18 cellular contexts compared by ENCODE assay signal in the genomic region with DNA sequence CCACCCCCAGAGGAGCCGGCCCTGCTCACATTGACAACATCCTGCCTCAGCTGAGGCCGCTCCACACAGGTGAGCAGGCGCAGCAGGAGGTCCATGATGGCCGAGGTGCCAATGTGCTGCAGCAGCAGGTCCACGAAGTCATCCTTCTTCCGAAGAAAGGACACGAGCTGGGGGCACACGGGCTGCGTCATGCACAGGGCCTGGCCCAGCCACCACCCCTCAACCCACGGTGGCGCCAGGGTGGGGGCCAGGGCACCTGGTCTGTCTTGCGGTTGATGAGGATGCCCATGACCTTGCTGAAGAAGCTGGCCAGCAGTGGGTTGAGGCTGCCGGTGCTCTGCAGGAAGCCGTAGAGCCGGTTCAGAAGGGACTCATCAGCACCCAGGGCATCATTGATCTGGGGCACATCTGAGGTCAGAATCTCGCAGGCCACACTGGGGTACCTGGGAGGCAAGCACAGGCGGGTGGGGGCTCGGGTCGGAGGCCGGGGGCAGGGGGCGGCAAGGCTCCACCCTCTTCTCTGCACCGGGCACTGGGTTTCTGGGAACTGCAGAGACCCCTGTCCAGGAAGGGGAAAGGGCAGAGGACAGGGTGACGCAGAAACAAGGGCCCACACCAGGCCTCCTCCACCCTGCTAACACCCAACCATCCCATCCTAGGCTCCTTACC. TPM values are rescaled to one million over a fixed set of nuclear protein-coding genes. Genes with fewer than 3 reads are reported as not detected.
A peak's percentile ranks its signal among the peaks of the same experiment; 100 is the strongest.
DNase-seq lines count a peak whose midpoint lies in the region; ATAC-seq, FAIRE-seq and TF ChIP-seq lines count a peak whose summit lies in the region.
"Had no signal": no experiment of that assay in that cellular context is flagged by ENCODE, and none has a peak within 500 bp of the region (broad histone marks: within the 10 kb centered on the region; RNA-seq: fewer than 3 reads in every experiment).

No MANE protein-coding gene starts in this region.

- no peaks in the 10 kb centered on the region for H3K9me3 Mint-ChIP-seq in stimulated activated effector memory CD8-positive, alpha-beta T cell treated with anti-CD3 and anti-CD28 coated beads, Interleukin-12 subunit alpha, Interleukin-12 subunit beta, amount 100 ng/mL, for 72 hours
- H3K9me3 Mint-ChIP-seq: CD4-positive, alpha-beta T cell had no signal

- FAIRE-seq in kidney (lab: Jason Lieb, UNC): no peak
- FAIRE-seq: A204.1, D721Med, GM12892, GM18507 had no signal

- ATAC-seq in stimulated activated effector memory CD8-positive, alpha-beta T cell treated with anti-CD3 and anti-CD28 coated beads, Interleukin-12 subunit alpha, Interleukin-12 subunit beta, amount 100 ng/mL, for 72 hours: no peak
- ATAC-seq in HG02852 (IDR thresholded peaks at IDR 0.05; ENCODE audit: unreplicated experiment): no peak

- H3K27me3 ChIP-seq in AG04450 (ENCODE audit: control insufficient read depth, insufficient read depth, low read length): no peaks in the 10 kb centered on the region
- no peaks in the 10 kb centered on the region for H3K27me3 ChIP-seq in HUES6 (ENCODE audit: control insufficient read depth, insufficient read depth, low read length)

- H3K4me3 ChIP-seq in AG04450 (ENCODE audit: low read depth, low read length) (no peak overlapping the region), HUES6 (ENCODE audit: low read depth, low read length) (no peak overlapping the region), kidney (ENCODE audit: low read length in 2 of 2) (no peak overlapping the region)
- H3K4me3 ChIP-seq: HAP-1 had no signal

- H3K4me1 Mint-ChIP-seq in stimulated activated effector memory CD8-positive, alpha-beta T cell treated with anti-CD3 and anti-CD28 coated beads, Interleukin-12 subunit alpha, Interleukin-12 subunit beta, amount 100 ng/mL, for 72 hours: peaks cover 28% of the 10 kb centered on the region

- no peak overlapping the region for H3K4me3 Mint-ChIP-seq in stimulated activated effector memory CD8-positive, alpha-beta T cell treated with anti-CD3 and anti-CD28 coated beads, Interleukin-12 subunit alpha, Interleukin-12 subunit beta, amount 100 ng/mL, for 72 hours
- H3K4me3 Mint-ChIP-seq: CD4-positive, alpha-beta T cell had no signal

- no peaks in the 10 kb centered on the region for H3K9me3 ChIP-seq in AG04450 (ENCODE audit: control insufficient read depth, insufficient read depth, low read length)
- H3K9me3 ChIP-seq in HUES6 (ENCODE audit: control insufficient read depth, insufficient read depth, low read depth, low read length): no peaks in the 10 kb centered on the region
- H3K9me3 ChIP-seq in kidney (ENCODE audit: control insufficient read depth in 1 of 2, low read length in 2 of 2): no peaks in the 10 kb centered on the region
- H3K9me3 ChIP-seq: Caco-2, HAP-1 had no signal

- POLR2A ChIA-PET in AG04450 (lab: Yijun Ruan, JAX): no interaction called here

- H3K36me3 ChIP-seq in HUES6 (ENCODE audit: control insufficient read depth, insufficient read depth, low read length): peaks cover 57% of the 10 kb centered on the region
- peaks cover 36 to 44% of the 10 kb centered on the region in 2 donors for H3K36me3 ChIP-seq in kidney (ENCODE audit: control insufficient read depth in 1 of 2, insufficient read depth in 2 of 2, low read length in 2 of 2)

- H3K9ac ChIP-seq in HUES6 (ENCODE audit: low read length): no peak overlapping the region
- no peak overlapping the region for H3K9ac ChIP-seq in kidney (ENCODE audit: low read length in 2 of 2)

- intact Hi-C loops in kidney (cut with DNase I): no loop called here

- CTCF ChIA-PET in AG04450 (lab: Charles Lee): interaction anchor here (0.6 kb wide), 1 partner anchor 96 kb away, joined by 3 read pairs; no protein-coding TSS in a partner anchor

- H3K36me3 Mint-ChIP-seq in stimulated activated effector memory CD8-positive, alpha-beta T cell treated with anti-CD3 and anti-CD28 coated beads, Interleukin-12 subunit alpha, Interleukin-12 subunit beta, amount 100 ng/mL, for 72 hours: peaks cover 88% of the 10 kb centered on the region

- TF ChIP-seq CTCF in AG04450 (IDR thresholded peaks at IDR 0.05; ENCODE audit: low read depth, low read length) (no peak), kidney (IDR thresholded peaks at IDR 0.05; ENCODE audit: borderline replicate concordance, extremely low read depth, insufficient read depth) (no peak)

- peak overlapping the region; percentile 36 for H3K27ac Mint-ChIP-seq in stimulated activated effector memory CD8-positive, alpha-beta T cell treated with anti-CD3 and anti-CD28 coated beads, Interleukin-12 subunit alpha, Interleukin-12 subunit beta, amount 100 ng/mL, for 72 hours
- H3K27ac Mint-ChIP-seq: CD4-positive, alpha-beta T cell had no signal

- H3K27ac ChIP-seq in AG04450 (ENCODE audit: low read depth, low read length): peak overlapping the region; percentile 2
- 0 out of 2 replicates have a peak overlapping the region, but pooled peaks have one; percentile 48 for H3K27ac ChIP-seq in HUES6 (ENCODE audit: low read depth, low read length)
- H3K27ac ChIP-seq in kidney (ENCODE audit: low read depth in 2 of 2, low read length in 2 of 2): no peak overlapping the region
- H3K27ac ChIP-seq: C4-2B had no signal

- H3K4me1 ChIP-seq in HUES6 (ENCODE audit: control insufficient read depth, insufficient read depth, low read length) (no peaks in the 10 kb centered on the region; the same call in 1 of the 2 replicates), kidney (ENCODE audit: control insufficient read depth in 1 of 2, insufficient read depth in 1 of 2, low read depth in 1 of 2, low read length in 2 of 2) (peaks cover 0 to 2% of the 10 kb centered on the region in 2 donors)
- H3K4me1 ChIP-seq: Caco-2, HAP-1 had no signal

- no peak for DNase-seq in AG04450 (ENCODE audit: low read depth, low spot score)
- DNase-seq in kidney: peak; percentile 59
- no peak for DNase-seq in stimulated activated effector memory CD8-positive, alpha-beta T cell treated with anti-CD3 and anti-CD28 coated beads, Interleukin-12 subunit alpha, Interleukin-12 subunit beta, amount 100 ng/mL, for 72 hours (ENCODE audit: low spot score in 2 of 2)
- no peak for DNase-seq in RPMI8226
- DNase-seq: ACHN; AML-193; Caco-2; CD4-positive, alpha-beta T cell; DMS79; GDM1 had no signal

RNA-seq across cellular contexts. Expression of a gene that starts 13.4 kb away (rescaled TPM):
- 24.5 and 30.1 TPM in 2 replicates for polyA plus RNA-seq in AG04450 (2011; rRNA removed)
- 43.4 and 48.2 TPM in 2 replicates for polyA minus RNA-seq in AG04450 (2011; rRNA and poly(A)+ RNA removed)
- 61.6 TPM for total RNA-seq in kidney
- 30.6 TPM for polyA plus RNA-seq in kidney (ENCODE audit: insufficient read depth, low read depth, low replicate concordance)

RNA-seq across cellular contexts. Expression of a gene that starts 16.8 kb away (rescaled TPM):
- polyA plus RNA-seq in AG04450 (2011; rRNA removed) (0.87 and 1.2 TPM in 2 replicates), kidney (ENCODE audit: insufficient read depth, low read depth, low replicate concordance) (4.6 TPM)
- polyA minus RNA-seq in AG04450 (2011; rRNA and poly(A)+ RNA removed): 0.83 and 1.1 TPM in 2 replicates
- 3.3 TPM for total RNA-seq in kidney

RNA-seq across cellular contexts. Expression of a gene that starts 34.5 kb away (rescaled TPM):
- polyA plus RNA-seq in AG04450 (2011; rRNA removed): 18.5 and 27.4 TPM in 2 replicates
- polyA minus RNA-seq in AG04450 (2011; rRNA and poly(A)+ RNA removed): 11.1 and 11.6 TPM in 2 replicates
- total RNA-seq in kidney: 37.6 TPM
- polyA plus RNA-seq in kidney (ENCODE audit: insufficient read depth, low read depth, low replicate concordance): 55.9 TPM

RNA-seq across cellular contexts. Expression of a gene that starts 36.1 kb away (rescaled TPM):
- polyA plus RNA-seq in AG04450 (2011; rRNA removed) (1.3 and 1.9 TPM in 2 replicates), kidney (ENCODE audit: insufficient read depth, low read depth, low replicate concordance) (not detected)
- 4.1 and 5.3 TPM in 2 replicates for polyA minus RNA-seq in AG04450 (2011; rRNA and poly(A)+ RNA removed)
- 2.8 TPM for total RNA-seq in kidney
- total RNA-seq: CD4-positive, alpha-beta T cell had no signal

RNA-seq across cellular contexts. Expression of a gene that starts 38.4 kb away (rescaled TPM):
- 9.5 and 11.2 TPM in 2 replicates for polyA plus RNA-seq in AG04450 (2011; rRNA removed)
- 6.7 and 11.6 TPM in 2 replicates for polyA minus RNA-seq in AG04450 (2011; rRNA and poly(A)+ RNA removed)
- total RNA-seq in kidney: 6.5 TPM
- 1.4 TPM for polyA plus RNA-seq in kidney (ENCODE audit: insufficient read depth, low read depth, low replicate concordance)

Comparison
In these comparisons a context has a peak if more than half of its experiments do, and no peak if none do; other contexts are left out.
1. H3K27ac ChIP-seq: peak in AG04450 (single experiment) and HUES6 (single experiment); none in kidney (0 of 2).